ENCODE assay signal across 14 cellular contexts in genomic region chr17:67489273-67489672, GRCh38.
DNase-seq lines count a peak whose midpoint lies in the region; TF ChIP-seq lines count a peak whose summit lies in the region.
"Had no signal": no experiment of that assay in that cellular context is flagged by ENCODE, and none has a peak within 500 bp of the region (broad histone marks: within the 10 kb centered on the region; RNA-seq: fewer than 3 reads in every experiment).

No MANE protein-coding gene starts in this region.

- no peak overlapping the region for H2BK12ac ChIP-seq in mesenchymal stem cell (ENCODE audit: low read length in 2 of 2)

- no peak overlapping the region for H3K18ac ChIP-seq in mesenchymal stem cell (ENCODE audit: low read depth in 1 of 2, low read length in 2 of 2)

- H3K4me2 ChIP-seq in mesenchymal stem cell (ENCODE audit: low read length, poor library complexity, severe bottlenecking) = no peak overlapping the region

- no peak overlapping the region for H2BK120ac ChIP-seq in mesenchymal stem cell (ENCODE audit: low read depth, low read length)

- no peak for TF ChIP-seq CTCF in vagina (IDR thresholded peaks at IDR 0.05)

- H4K91ac ChIP-seq in mesenchymal stem cell (ENCODE audit: low read length) = no peak overlapping the region

- no peaks in the 10 kb centered on the region for H3K27me3 ChIP-seq in mesenchymal stem cell (ENCODE audit: control insufficient read depth in 1 of 2, insufficient read depth in 1 of 2, low read length in 2 of 2)
- no peaks in the 10 kb centered on the region for H3K27me3 ChIP-seq in vagina

- 84% methylated on average over 4 of the region's 4 CpGs for WGBS in mesenchymal stem cell

- H3K9me3 Mint-ChIP-seq in activated naive CD4-positive, alpha-beta T cell treated with anti-CD3 and anti-CD28 coated beads for 36 hours = no peaks in the 10 kb centered on the region

- H3K14ac ChIP-seq in mesenchymal stem cell (ENCODE audit: low read length in 2 of 2) = no peak overlapping the region

- no peak overlapping the region for H3K27ac Mint-ChIP-seq in activated naive CD4-positive, alpha-beta T cell treated with anti-CD3 and anti-CD28 coated beads for 36 hours

- intact Hi-C loops in activated naive CD4-positive, alpha-beta T cell treated with anti-CD3 and anti-CD28 coated beads for 36 hours (cut with micrococcal nuclease) = no loop called here
- intact Hi-C loops in vagina (cut with DNase I) = no loop called here

- H3K9me3 ChIP-seq in mesenchymal stem cell (ENCODE audit: control insufficient read depth, low read length) (no peaks in the 10 kb centered on the region), vagina (no peaks in the 10 kb centered on the region)

- H2BK5ac ChIP-seq in mesenchymal stem cell (ENCODE audit: low read depth, low read length, poor library complexity, severe bottlenecking) = no peak overlapping the region

- H3K36me3 ChIP-seq in mesenchymal stem cell (ENCODE audit: control insufficient read depth in 1 of 2, insufficient read depth in 2 of 2, low read depth in 1 of 2, low read length in 2 of 2) (no peaks in the 10 kb centered on the region), vagina (no peaks in the 10 kb centered on the region)

- H3K4ac ChIP-seq in mesenchymal stem cell (ENCODE audit: low read depth in 1 of 2, low read length in 2 of 2) = no peak overlapping the region

- no peak overlapping the region for H2BK15ac ChIP-seq in mesenchymal stem cell (ENCODE audit: low read depth, poor library complexity, severe bottlenecking)

- peak overlapping the region; percentile 65 for H2AK5ac ChIP-seq in mesenchymal stem cell (ENCODE audit: low read length, severe bottlenecking)

- H3K27ac ChIP-seq in mesenchymal stem cell (ENCODE audit: low read length, poor library complexity, severe bottlenecking) = no peak overlapping the region
- peak overlapping the region; percentile 29 for H3K27ac ChIP-seq in vagina
- H3K27ac ChIP-seq: parathyroid adenoma had no signal

- no peak overlapping the region for H4K8ac ChIP-seq in mesenchymal stem cell (ENCODE audit: low read length)

- H3K4me1 ChIP-seq in mesenchymal stem cell (ENCODE audit: control insufficient read depth, insufficient read depth, low read depth, low read length) = peaks cover 13% of the 10 kb centered on the region
- peaks cover 41% of the 10 kb centered on the region for H3K4me1 ChIP-seq in vagina

- peak; percentile 57 for DNase-seq in activated naive CD4-positive, alpha-beta T cell treated with anti-CD3 and anti-CD28 coated beads for 36 hours
- no peak for DNase-seq in activated naive CD4-positive, alpha-beta T cell treated with anti-CD3 and anti-CD28 coated beads, Interleukin-2, amount 50 U/mL, for 16 hours
- DNase-seq in activated T-cell treated with anti-CD3 and anti-CD28 coated beads, Interleukin-2, amount 50 U/mL, for 48 hours = peak; percentile 49 to 53
- DNase-seq in mesenchymal stem cell = no peak
- no peak for DNase-seq in vagina (ENCODE audit: extremely low spot score in 2 of 2)
- DNase-seq in activated CD4-positive, CD25-positive, alpha-beta regulatory T cell treated with anti-CD3 and anti-CD28 coated beads, Interleukin-2, amount 50 U/mL, for 72 hours = no peak
- no peak for DNase-seq in SKM-1 treated with dmso at 0.1 percent for 144 hours (lab: John Stamatoyannopoulos, UW; ENCODE audit: unreplicated experiment)
- no peak for DNase-seq in superior temporal gyrus (ENCODE audit: extremely low spot score)
- DNase-seq: EL, Kasumi-1, NCI-H1436, SHP77, small intestine had no signal

- no peak overlapping the region for H3K4me3 Mint-ChIP-seq in activated naive CD4-positive, alpha-beta T cell treated with anti-CD3 and anti-CD28 coated beads for 36 hours

- no peak overlapping the region for H3K23ac ChIP-seq in mesenchymal stem cell (ENCODE audit: low read length in 2 of 2)

- CTCF ChIA-PET in activated naive CD4-positive, alpha-beta T cell treated with anti-CD3 and anti-CD28 coated beads for 36 hours (lab: Charles Lee) = no interaction called here

- H2AFZ ChIP-seq in mesenchymal stem cell (ENCODE audit: low read depth, low read length) = no peak overlapping the region
- H2AFZ ChIP-seq: parathyroid adenoma had no signal

- H3K9ac ChIP-seq in mesenchymal stem cell (ENCODE audit: low read length) = no peak overlapping the region
- H3K9ac ChIP-seq: parathyroid adenoma had no signal

- peaks cover 23% of the 10 kb centered on the region for H3K79me1 ChIP-seq in mesenchymal stem cell (replicated peaks; ENCODE audit: low read length, poor library complexity, severe bottlenecking)

- peaks cover 76% of the 10 kb centered on the region for H3K4me1 Mint-ChIP-seq in activated naive CD4-positive, alpha-beta T cell treated with anti-CD3 and anti-CD28 coated beads for 36 hours (ENCODE audit: low read depth)

- no peak for TF ChIP-seq POLR2A in vagina (IDR thresholded peaks at IDR 0.05)

- H3K27me3 Mint-ChIP-seq in activated naive CD4-positive, alpha-beta T cell treated with anti-CD3 and anti-CD28 coated beads for 36 hours (ENCODE audit: low read depth) = no peaks in the 10 kb centered on the region

- H3K36me3 Mint-ChIP-seq in activated naive CD4-positive, alpha-beta T cell treated with anti-CD3 and anti-CD28 coated beads for 36 hours (ENCODE audit: low read depth) = peaks cover 4% of the 10 kb centered on the region

- no peak overlapping the region for H3K4me3 ChIP-seq in mesenchymal stem cell (ENCODE audit: insufficient read depth in 1 of 2, low read depth in 1 of 2, low read length in 2 of 2)
- no peak overlapping the region for H3K4me3 ChIP-seq in vagina

Comparison
In these comparisons a context has a peak if more than half of its experiments do, and no peak if none do; other contexts are left out.
1. DNase-seq: peak in activated naive CD4-positive, alpha-beta T cell treated with anti-CD3 and anti-CD28 coated beads for 36 hours (single experiment) and activated T-cell treated with anti-CD3 and anti-CD28 coated beads, Interleukin-2, amount 50 U/mL, for 48 hours (2 of 2); none in activated naive CD4-positive, alpha-beta T cell treated with anti-CD3 and anti-CD28 coated beads, Interleukin-2, amount 50 U/mL, for 16 hours (single experiment), mesenchymal stem cell (single experiment), vagina (0 of 2), activated CD4-positive, CD25-positive, alpha-beta regulatory T cell treated with anti-CD3 and anti-CD28 coated beads, Interleukin-2, amount 50 U/mL, for 72 hours (single experiment), SKM-1 treated with dmso at 0.1 percent for 144 hours (single experiment) and superior temporal gyrus (single experiment).